ENCODE assay signal across 10 cellular contexts in genomic region chr19:13079542-13079986, GRCh38. TPM values are rescaled to one million over a fixed set of nuclear protein-coding genes. Genes with fewer than 3 reads are reported as not detected.
DNase-seq lines count a peak whose midpoint lies in the region; ATAC-seq and TF ChIP-seq lines count a peak whose summit lies in the region.
"Had no signal": no experiment of that assay in that cellular context is flagged by ENCODE, and none has a peak within 500 bp of the region (broad histone marks: within the 10 kb centered on the region; RNA-seq: fewer than 3 reads in every experiment).

No MANE protein-coding gene starts in this region.

- H3K9me3 ChIP-seq in mucosa of descending colon, result no peaks in the 10 kb centered on the region

- H3K4me1 ChIP-seq in mucosa of descending colon (ENCODE audit: low read depth), result peaks cover 34% of the 10 kb centered on the region

- no peak for TF ChIP-seq CTCF in mucosa of descending colon (IDR thresholded peaks at IDR 0.05)

- no peak for TF ChIP-seq EP300 in Ishikawa (IDR thresholded peaks at IDR 0.05; ENCODE audit: borderline replicate concordance)

- H3K36me3 ChIP-seq in mucosa of descending colon (ENCODE audit: low read depth), result no peaks in the 10 kb centered on the region

- TF ChIP-seq RAD21 in Ishikawa (IDR thresholded peaks at IDR 0.05; ENCODE audit: low read depth), result no peak

- ATAC-seq in mucosa of descending colon (peak; percentile 93), GM18868 (IDR thresholded peaks at IDR 0.05; ENCODE audit: unreplicated experiment) (no peak), HG02588 (IDR thresholded peaks at IDR 0.05; ENCODE audit: unreplicated experiment) (no peak)

- peak overlapping the region; percentile 96 for H3K27ac ChIP-seq in cingulate gyrus (ENCODE audit: low read depth, low read length)

- DNase-seq in AG08395 (ENCODE audit: low spot score) (peak; percentile 65), mucosa of descending colon (peak; percentile 81 to 89 (median 88)), D341Med (ENCODE audit: low spot score) (no peak)
- no peak for DNase-seq in activated effector memory CD4-positive, alpha-beta T cell treated with anti-CD3 and anti-CD28 coated beads, Interleukin-2, amount 50 U/mL, for 16 hours
- DNase-seq: activated CD4-positive, CD25-positive, alpha-beta regulatory T cell; cerebellar nuclear complex had no signal

- no peak overlapping the region for H3K4me3 ChIP-seq in mucosa of descending colon

- intact Hi-C loops in mucosa of descending colon (cut with DNase I, micrococcal nuclease), result no loop called here

TF ChIP-seq in Ishikawa, 13 proteins besides CTCF, POLR2A, EP300 and RAD21:
- TF ChIP-seq TCF12 (IDR thresholded peaks at IDR 0.05; ENCODE audit: low read depth), result no peak
- TF ChIP-seq CREB1 (IDR thresholded peaks at IDR 0.05; ENCODE audit: low read depth), result no peak
- TF ChIP-seq REST (IDR thresholded peaks at IDR 0.05; ENCODE audit: low read depth), result no peak
- peak; percentile 59 for TF ChIP-seq NFIC (IDR thresholded peaks at IDR 0.05)

RNA-seq across cellular contexts. Expression of gene LYL1, which starts 23.1 kb away (rescaled TPM):
- total RNA-seq in mucosa of descending colon, result 1 to 10 TPM; 1.7 to 7.6 (median 4.7) TPM

RNA-seq across cellular contexts. Expression of gene TRMT1, which starts 37.0 kb away (rescaled TPM):
- total RNA-seq in mucosa of descending colon, result 10 to 100 TPM; 26.6 to 37.9 (median 30.0) TPM

RNA-seq across cellular contexts. Expression of gene NACC1, which starts 38.5 kb away (rescaled TPM):
- 10 to 100 TPM; 42.2 to 58.9 (median 54.1) TPM for total RNA-seq in mucosa of descending colon

Comparison
In these comparisons a context has a peak if more than half of its experiments do, and no peak if none do; other contexts are left out.
1. DNase-seq: peak in AG08395 (single experiment) and mucosa of descending colon (3 of 3); none in D341Med (single experiment) and activated effector memory CD4-positive, alpha-beta T cell treated with anti-CD3 and anti-CD28 coated beads, Interleukin-2, amount 50 U/mL, for 16 hours (single experiment).